Comparison of ENCODE assay signal across 13 cellular contexts in genomic region chr19:50568321-50569022, GRCh38. TPM values are rescaled to one million over a fixed set of nuclear protein-coding genes. Genes with fewer than 3 reads are reported as not detected.
DNase-seq lines count a peak whose midpoint lies in the region; ATAC-seq, FAIRE-seq and TF ChIP-seq lines count a peak whose summit lies in the region.
"Had no signal": no experiment of that assay in that cellular context is flagged by ENCODE, and none has a peak within 500 bp of the region (broad histone marks: within the 10 kb centered on the region; RNA-seq: fewer than 3 reads in every experiment).

Gene LRRC4B, minus strand, starts transcription at chr19:50568435. Its CDS starts 19,597 bp downstream, at chr19:50548838.

- intact Hi-C loops in left ventricle myocardium superior (cut with micrococcal nuclease) (no loop called here), kidney (cut with DNase I) (no loop called here)

- H3K36me3 Mint-ChIP-seq in type B pancreatic cell = peaks cover 4% of the 10 kb centered on the region

- H3K4me3 Mint-ChIP-seq in type B pancreatic cell = peak within 1 kb of the TSS; percentile 51
- H3K4me3 Mint-ChIP-seq: activated CD4-positive, alpha-beta memory T cell treated with anti-CD3 and anti-CD28 coated beads, Interleukin-2, amount 10 ng/mL, durations not matched to agents 7 days and 5 days had no signal

- H3K4me1 ChIP-seq in cardiac muscle cell (ENCODE audit: low read depth) = peaks cover 15% of the 10 kb centered on the region
- H3K4me1 ChIP-seq in kidney (ENCODE audit: control insufficient read depth in 1 of 2, insufficient read depth in 1 of 2, low read depth in 1 of 2, low read length in 2 of 2) = no peaks in the 10 kb centered on the region

- H3K4me3 ChIP-seq in cardiac muscle cell = peak within 1 kb of the TSS; percentile 95
- H3K4me3 ChIP-seq in kidney (ENCODE audit: low read length in 2 of 2) = no peak within 1 kb of the TSS

- no peaks in the 10 kb centered on the region for H3K9me3 Mint-ChIP-seq in type B pancreatic cell
- H3K9me3 Mint-ChIP-seq: activated CD4-positive, alpha-beta memory T cell treated with anti-CD3 and anti-CD28 coated beads, Interleukin-2, amount 10 ng/mL, durations not matched to agents 7 days and 5 days had no signal

- no peaks in the 10 kb centered on the region for H3K9me3 ChIP-seq in cardiac muscle cell (ENCODE audit: low read depth)
- no peaks in the 10 kb centered on the region for H3K9me3 ChIP-seq in kidney (ENCODE audit: control insufficient read depth in 1 of 2, low read length in 2 of 2)

- H3K27ac Mint-ChIP-seq in type B pancreatic cell = no peak within 1 kb of the TSS
- H3K27ac Mint-ChIP-seq: activated CD4-positive, alpha-beta memory T cell treated with anti-CD3 and anti-CD28 coated beads, Interleukin-2, amount 10 ng/mL, durations not matched to agents 7 days and 5 days had no signal

- peaks cover 58% of the 10 kb centered on the region for H3K27me3 Mint-ChIP-seq in type B pancreatic cell

- H3K4me1 Mint-ChIP-seq in type B pancreatic cell (ENCODE audit: unreplicated experiment) = peaks cover 10% of the 10 kb centered on the region

- ATAC-seq in left ventricle myocardium superior = no peak

- H3K27me3 ChIP-seq in cardiac muscle cell = peaks cover 46% of the 10 kb centered on the region

- TF ChIP-seq CTCF in cardiac muscle cell (IDR thresholded peaks at IDR 0.05; ENCODE audit: low read depth, low read length) = no peak
- no peak for TF ChIP-seq CTCF in type B pancreatic cell (conservative IDR thresholded peaks at IDR 0.05)
- no peak for TF ChIP-seq CTCF in kidney (IDR thresholded peaks at IDR 0.05; ENCODE audit: borderline replicate concordance, extremely low read depth, insufficient read depth)

- no peak for FAIRE-seq in kidney (lab: Jason Lieb, UNC)
- FAIRE-seq: astrocyte had no signal

- peak; percentile 16 to 66 for DNase-seq in cardiac muscle cell (ENCODE audit: low read depth in 1 of 2, low spot score in 1 of 2)
- no peak for DNase-seq in left ventricle myocardium superior
- peak in 53 of 58 donors; percentile 8 to 79 (median 56) for DNase-seq in anterior cingulate cortex (lab: John Stamatoyannopoulos, UW)
- peak; percentile 94 for DNase-seq in left kidney (ENCODE audit: low read depth, low spot score)
- no peak for DNase-seq in type B pancreatic cell (ENCODE audit: extremely low spot score, unreplicated experiment)
- DNase-seq in kidney = no peak
- DNase-seq in hepatic stellate cell (ENCODE audit: low spot score) = no peak
- no peak for DNase-seq in SW480 (ENCODE audit: low spot score)
- DNase-seq: activated CD4-positive, alpha-beta memory T cell treated with anti-CD3 and anti-CD28 coated beads, Interleukin-2, amount 10 ng/mL, durations not matched to agents 7 days and 5 days; NCI-H2081 treated with DMSO at 0.1 percent for 48 hours; SIG-M5; stimulated activated CD4-positive, alpha-beta T cell treated with anti-CD3 and anti-CD28 coated beads, Interleukin-4, amount 100 ng/mL, for 4 hours had no signal

- H3K9ac ChIP-seq in kidney (ENCODE audit: low read length in 2 of 2) = no peak within 1 kb of the TSS

- H3K36me3 ChIP-seq in cardiac muscle cell (no peaks in the 10 kb centered on the region), kidney (ENCODE audit: control insufficient read depth in 1 of 2, insufficient read depth in 2 of 2, low read length in 2 of 2) (no peaks in the 10 kb centered on the region)

- H3K27ac ChIP-seq in cardiac muscle cell (no peak within 1 kb of the TSS), kidney (ENCODE audit: low read depth in 2 of 2, low read length in 2 of 2) (no peak within 1 kb of the TSS)

RNA-seq across cellular contexts. Expression of gene LRRC4B, which starts in this region (rescaled TPM):
- 38.7 and 56.4 TPM in 2 replicates for total RNA-seq in cardiac muscle cell
- polyA plus RNA-seq in cardiac muscle cell = 5.8 and 6.2 TPM in 2 replicates
- total RNA-seq in left ventricle myocardium superior = 0.62 TPM
- 0.38 and 21.7 TPM in 2 replicates for total RNA-seq in type B pancreatic cell (ENCODE audit: low replicate concordance)
- 1.2 TPM for total RNA-seq in kidney
- polyA plus RNA-seq in kidney (ENCODE audit: insufficient read depth, low read depth, low replicate concordance) = 2.6 TPM
- total RNA-seq: activated CD4-positive, alpha-beta memory T cell treated with anti-CD3 and anti-CD28 coated beads, Interleukin-2, amount 10 ng/mL, durations not matched to agents 7 days and 5 days; astrocyte had no signal

Comparison
In these comparisons a context has a peak if more than half of its experiments do, and no peak if none do; other contexts are left out.
1. DNase-seq: peak in cardiac muscle cell (2 of 2), anterior cingulate cortex (53 of 58) and left kidney (single experiment); none in left ventricle myocardium superior (single experiment), type B pancreatic cell (single experiment), kidney (single experiment), hepatic stellate cell (single experiment) and SW480 (single experiment).